In the genomic region with DNA sequence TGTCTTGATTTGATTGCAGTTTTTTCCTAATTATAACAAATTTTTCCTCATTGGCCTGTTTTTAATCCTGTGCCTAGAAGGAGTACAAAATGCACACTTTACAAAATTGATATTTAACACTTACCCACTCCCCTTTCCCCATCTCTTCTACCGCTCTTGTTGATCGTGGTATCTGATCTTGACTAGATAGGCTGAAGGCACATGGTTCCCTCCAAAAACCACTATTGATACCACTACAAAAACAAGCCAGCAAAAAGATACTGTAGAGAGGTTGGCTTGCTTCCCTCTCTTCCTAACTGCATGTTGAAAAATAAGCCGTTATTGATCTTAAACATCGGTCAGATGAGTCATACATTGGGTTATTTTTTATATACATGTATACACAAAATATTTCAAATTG, we compare ENCODE assay signal across 25 cellular contexts.
"Had no signal": no experiment of that assay in that cellular context is flagged by ENCODE, and none has a peak within 500 bp of the region (broad histone marks: within the 10 kb centered on the region; RNA-seq: fewer than 3 reads in every experiment).

No MANE protein-coding gene starts in this region.

- H3K4me1 ChIP-seq: adrenal gland, breast epithelium, gastrocnemius medialis, tibial nerve had no signal

- DNase-seq: activated effector memory CD4-positive, alpha-beta T cell treated with Interleukin-2 at 50 U/mL for 16 hours; activated naive CD4-positive, alpha-beta T cell treated with anti-CD3 and anti-CD28 coated beads, Interleukin-2, amount 50 U/mL, for 16 hours; adrenal gland; cerebellar nuclear complex; effector CD4-positive, alpha-beta T cell; gastrocnemius medialis; head of caudate nucleus; midbrain; occipital lobe; posterior cingulate gyrus; retina; stimulated activated CD4-positive, alpha-beta T cell treated with anti-CD3 and anti-CD28 coated beads, Interleukin-12 subunit alpha, Interleukin-12 subunit beta, amount 100 ng/mL, for 4 hours; stimulated activated CD4-positive, alpha-beta T cell treated with anti-CD3 and anti-CD28 coated beads, Interleukin-1b, Interleukin-23, amount 100 ng/mL, for 48 hours; stimulated activated CD8-positive, alpha-beta memory T cell treated with anti-CD3 and anti-CD28 coated beads, Interleukin-4, amount 100 ng/mL, for 48 hours; stimulated activated naive CD4-positive, alpha-beta T cell; substantia nigra; T-helper 9 cell had no signal

- FAIRE-seq: astrocyte, keratinocyte, urothelium cell line had no signal

- H3K4me3 ChIP-seq: adrenal gland, breast epithelium, gastrocnemius medialis, lung, tibial nerve had no signal

- H3K9me3 ChIP-seq: adrenal gland, breast epithelium, gastrocnemius medialis, tibial nerve had no signal

- ATAC-seq: activated CD4-positive, CD25-positive, alpha-beta regulatory T cell treated with anti-CD3 and anti-CD28 coated beads, Interleukin-2, amount 50 U/mL, for 24 hours; esophagus mucosa; gastrocnemius medialis had no signal

- H3K27me3 ChIP-seq: adrenal gland, breast epithelium, gastrocnemius medialis, tibial nerve had no signal

- H3K27ac ChIP-seq: adrenal gland, breast epithelium, gastrocnemius medialis, tibial nerve had no signal
